1 cellular context compared by ENCODE assay signal in genomic region chr4:168528131-168528949, GRCh38.
A peak's percentile ranks its signal among the peaks of the same experiment; 100 is the strongest.
TF ChIP-seq lines count a peak whose summit lies in the region.

No MANE protein-coding gene starts in this region.

TF ChIP-seq in A549, 52 proteins besides CTCF, POLR2A, EP300 and RAD21 (continued from another document):
- TF ChIP-seq ELK1 (IDR thresholded peaks at IDR 0.05; ENCODE audit: low read depth, low read length) (no peak), HOXA7 (CRISPR knock-in tag; IDR thresholded peaks at IDR 0.05) (no peak), RNF2 (IDR thresholded peaks at IDR 0.05; ENCODE audit: borderline replicate concordance, low read depth) (no peak), SMC3 (IDR thresholded peaks at IDR 0.05) (0 out of 3 replicates have a peak, but pooled peaks have one; percentile 11), MAX (IDR thresholded peaks at IDR 0.05) (peak; percentile 64; the same call in 1 of the 2 replicates), ATOH8 (CRISPR knock-in tag; IDR thresholded peaks at IDR 0.05; ENCODE audit: low read depth) (no peak), CEBPB (IDR thresholded peaks at IDR 0.05) (peak; percentile 41 to 67), NFE2L2 (conservative IDR thresholded peaks at IDR 0.05; ENCODE audit: low read length) (no peak), GATA3 (IDR thresholded peaks at IDR 0.05; ENCODE audit: borderline replicate concordance) (peak; percentile 93; the same call in 1 of the 2 replicates), JUN (IDR thresholded peaks at IDR 0.05) (peak; percentile 13 to 62; a peak in 3 of 5 replicates), KDM1A (IDR thresholded peaks at IDR 0.05; ENCODE audit: low read depth) (no peak), KDM5A (IDR thresholded peaks at IDR 0.05) (no peak), JUNB (IDR thresholded peaks at IDR 0.05) (peak; percentile 91), MAZ (IDR thresholded peaks at IDR 0.05; ENCODE audit: borderline replicate concordance, low read depth, low read length) (no peak), ZC3H11A (IDR thresholded peaks at IDR 0.05) (no peak), ZFP36 (IDR thresholded peaks at IDR 0.05; ENCODE audit: borderline replicate concordance, partially characterized antibody) (no peak), HEYL (CRISPR knock-in tag; IDR thresholded peaks at IDR 0.05) (no peak), CBX2 (IDR thresholded peaks at IDR 0.05; ENCODE audit: borderline replicate concordance, low read depth) (no peak), FOSL2 (IDR thresholded peaks at IDR 0.05) (peak; percentile 75), FOSL2 (CRISPR knock-in tag; IDR thresholded peaks at IDR 0.05) (peak; percentile 79), FOSB (CRISPR knock-in tag; IDR thresholded peaks at IDR 0.05) (no peak), RCOR1 (IDR thresholded peaks at IDR 0.05; ENCODE audit: low read depth, low read length) (no peak), PHF8 (IDR thresholded peaks at IDR 0.05; ENCODE audit: borderline replicate concordance, low read depth) (no peak), TFCP2L1 (CRISPR knock-in tag; IDR thresholded peaks at IDR 0.05) (no peak), PBX3 (IDR thresholded peaks at IDR 0.05) (no peak), CHD2 (IDR thresholded peaks at IDR 0.05; ENCODE audit: low read length, partially characterized antibody) (no peak), BCL3 (IDR thresholded peaks at IDR 0.05) (0 out of 3 replicates have a peak, but pooled peaks have one; percentile 46), TP53 (CRISPR knock-in tag; IDR thresholded peaks at IDR 0.05) (no peak), SREBF2 (IDR thresholded peaks at IDR 0.05) (no peak), FOXS1 (CRISPR knock-in tag; IDR thresholded peaks at IDR 0.05) (no peak), RFX5 (IDR thresholded peaks at IDR 0.05) (no peak)
TF ChIP-seq in A549: peak in this region for 8.
